Comparison of ENCODE assay signal across 9 cellular contexts in genomic region chr20:11676618-11677289, GRCh38.
A peak's percentile ranks its signal among the peaks of the same experiment; 100 is the strongest.
DNase-seq lines count a peak whose midpoint lies in the region; ATAC-seq, FAIRE-seq and TF ChIP-seq lines count a peak whose summit lies in the region.
"Had no signal": no experiment of that assay in that cellular context is flagged by ENCODE, and none has a peak within 500 bp of the region (broad histone marks: within the 10 kb centered on the region; RNA-seq: fewer than 3 reads in every experiment).

No MANE protein-coding gene starts in this region.

- H3K4me1 ChIP-seq in cardiac muscle cell (ENCODE audit: low read depth): no peaks in the 10 kb centered on the region

- peak; percentile 90 for TF ChIP-seq CTCF in cardiac muscle cell (IDR thresholded peaks at IDR 0.05; ENCODE audit: low read depth, low read length)

- intact Hi-C loops in sciatic nerve (cut with DNase I): no loop called here

- H3K36me3 ChIP-seq in cardiac muscle cell: no peaks in the 10 kb centered on the region

- ATAC-seq in sciatic nerve: peak; percentile 88
- no peak for ATAC-seq in GM18502 (IDR thresholded peaks at IDR 0.05; ENCODE audit: poor library complexity, unreplicated experiment)
- no peak for ATAC-seq in HG02938 (IDR thresholded peaks at IDR 0.05; ENCODE audit: unreplicated experiment)

- FAIRE-seq in TTC549 (lab: Jason Lieb, UNC): peak; percentile 59
- FAIRE-seq: endometrium had no signal

- no peaks in the 10 kb centered on the region for H3K9me3 ChIP-seq in cardiac muscle cell (ENCODE audit: low read depth)

- no peak overlapping the region for H3K27ac ChIP-seq in cardiac muscle cell

- no peak overlapping the region for H3K4me3 ChIP-seq in cardiac muscle cell

- DNase-seq in stimulated activated CD4-positive, alpha-beta T cell treated with anti-CD3 and anti-CD28 coated beads, Interleukin-12 subunit alpha, Interleukin-12 subunit beta, amount 100 ng/mL, for 48 hours (ENCODE audit: low read depth in 2 of 3, low spot score in 1 of 3): peak in 2 of 3 donors; percentile 1 to 11
- no peak for DNase-seq in stimulated activated CD4-positive, alpha-beta T cell treated with anti-CD3 and anti-CD28 coated beads, Interleukin-12 subunit alpha, Interleukin-12 subunit beta, amount 100 ng/mL, for 4 hours
- peak; percentile 56 for DNase-seq in LoVo (ENCODE audit: low spot score)
- DNase-seq in cardiac muscle cell (ENCODE audit: low read depth in 1 of 2, low spot score in 1 of 2): peak; percentile 67
- no peak for DNase-seq in sciatic nerve (ENCODE audit: low spot score)

- H3K27me3 ChIP-seq in cardiac muscle cell: no peaks in the 10 kb centered on the region

Comparison
In these comparisons a context has a peak if more than half of its experiments do, and no peak if none do; other contexts are left out.
1. DNase-seq: peak in stimulated activated CD4-positive, alpha-beta T cell treated with anti-CD3 and anti-CD28 coated beads, Interleukin-12 subunit alpha, Interleukin-12 subunit beta, amount 100 ng/mL, for 48 hours (2 of 3), LoVo (single experiment) and cardiac muscle cell (2 of 2); none in stimulated activated CD4-positive, alpha-beta T cell treated with anti-CD3 and anti-CD28 coated beads, Interleukin-12 subunit alpha, Interleukin-12 subunit beta, amount 100 ng/mL, for 4 hours (single experiment) and sciatic nerve (single experiment).